2 cellular contexts compared by ENCODE assay signal in genomic region chr7:105035349-105035748, GRCh38.
TF ChIP-seq lines count a peak whose summit lies in the region.

No MANE protein-coding gene starts in this region.

TF ChIP-seq in GM23338, 12 proteins besides CTCF, POLR2A, EP300 and RAD21:
- no peak for TF ChIP-seq ZNF331 (CRISPR knock-in tag; IDR thresholded peaks at IDR 0.05; ENCODE audit: low read depth)
TF ChIP-seq in GM23338: peak in this region for 0.

TF ChIP-seq in K562, 482 proteins besides CTCF, POLR2A, EP300 and RAD21:
- TF ChIP-seq MAFG (tag; conservative IDR thresholded peaks at IDR 0.05), result peak; percentile 48; the same call in 1 of the 2 replicates
- TF ChIP-seq C11orf30 (IDR thresholded peaks at IDR 0.05; ENCODE audit: low read depth), result peak; percentile 60; the same call in 1 of the 2 replicates
- peak; percentile 85 for TF ChIP-seq ZNF316 (IDR thresholded peaks at IDR 0.05)
- no peak for TF ChIP-seq POLR2AphosphoS2 (IDR thresholded peaks at IDR 0.05; ENCODE audit: low read length)
